In the genomic region with DNA sequence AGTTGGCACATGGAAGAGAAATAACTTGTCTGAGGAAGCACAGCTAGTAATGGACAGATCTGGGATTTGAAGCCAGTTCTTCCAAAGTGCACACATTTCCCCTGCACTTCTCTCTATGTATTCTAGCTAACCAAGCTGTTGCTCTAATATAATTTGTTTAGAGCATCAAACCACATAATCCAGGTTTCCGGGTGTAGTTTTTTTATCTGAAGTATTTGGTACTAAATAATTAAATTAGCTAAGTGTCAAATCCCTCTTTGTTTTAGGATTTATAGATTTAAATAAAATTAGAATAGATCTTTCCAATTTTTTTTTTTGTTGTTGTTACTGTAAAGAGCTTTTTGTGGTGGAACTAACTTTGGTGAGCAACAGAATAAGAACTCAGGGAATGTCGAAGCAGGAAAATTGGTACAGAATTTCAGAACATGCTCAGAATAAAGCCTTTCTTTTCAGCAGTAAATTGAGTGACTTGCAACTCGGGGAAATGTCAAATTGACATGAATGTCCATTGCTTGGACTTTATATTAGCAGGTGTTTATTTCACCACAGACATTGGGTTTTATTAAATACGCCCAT, we compare ENCODE assay signal across 25 cellular contexts.
"Had no signal": no experiment of that assay in that cellular context is flagged by ENCODE, and none has a peak within 500 bp of the region (broad histone marks: within the 10 kb centered on the region; RNA-seq: fewer than 3 reads in every experiment).

No MANE protein-coding gene starts in this region.

- ATAC-seq: body of pancreas, left lobe of liver, lower lobe of right lung, mucosa of descending colon, right lobe of liver, upper lobe of right lung had no signal

- H3K27me3 ChIP-seq: body of pancreas, hepatocyte, right lobe of liver, thyroid gland, upper lobe of right lung had no signal

- H3K36me3 ChIP-seq: lower lobe of right lung, right lobe of liver, thyroid gland, upper lobe of right lung, WERI-Rb-1 had no signal

- H3K27ac Mint-ChIP-seq: nephron progenitor cell had no signal

- H3K4me3 ChIP-seq: body of pancreas, hepatocyte, lower lobe of right lung, mucosa of descending colon, right lobe of liver, thyroid gland, upper lobe of right lung had no signal

- H3K4me1 ChIP-seq: body of pancreas, lower lobe of right lung, right lobe of liver, upper lobe of right lung had no signal

- DNase-seq: activated CD4-positive, CD25-positive, alpha-beta regulatory T cell treated with anti-CD3 and anti-CD28 coated beads, Interleukin-2, amount 50 U/mL, for 72 hours; activated naive CD4-positive, alpha-beta T cell treated with anti-CD3 and anti-CD28 coated beads, Interleukin-2, amount 50 U/mL, for 16 hours; amniotic stem cell; body of pancreas; dermis blood vessel endothelial cell; effector CD8-positive, alpha-beta T cell; glutamatergic neuron; immature natural killer cell; lower lobe of right lung; mesendoderm; mucosa of descending colon; nephron progenitor cell; nucleus accumbens; right lobe of liver; small intestine; stimulated activated CD4-positive, alpha-beta T cell treated with anti-CD3 and anti-CD28 coated beads, Interleukin-15, amount 100 ng/mL, for 24 hours; stimulated activated CD4-positive, alpha-beta T cell treated with anti-CD3 and anti-CD28 coated beads, Interleukin-2, amount 100 ng/mL, for 48 hours; stimulated activated naive CD4-positive, alpha-beta T cell treated with Interleukin-2 at 50 U/mL for 16 hours; substantia nigra; T-helper 1 cell; thyroid gland; upper lobe of right lung; WERI-Rb-1 had no signal

- H3K4me3 Mint-ChIP-seq: immature natural killer cell, nephron progenitor cell had no signal

- H3K9me3 ChIP-seq: body of pancreas, mucosa of descending colon, right lobe of liver, thyroid gland, upper lobe of right lung had no signal
